ENCODE assay signal across 20 cellular contexts in the genomic region with DNA sequence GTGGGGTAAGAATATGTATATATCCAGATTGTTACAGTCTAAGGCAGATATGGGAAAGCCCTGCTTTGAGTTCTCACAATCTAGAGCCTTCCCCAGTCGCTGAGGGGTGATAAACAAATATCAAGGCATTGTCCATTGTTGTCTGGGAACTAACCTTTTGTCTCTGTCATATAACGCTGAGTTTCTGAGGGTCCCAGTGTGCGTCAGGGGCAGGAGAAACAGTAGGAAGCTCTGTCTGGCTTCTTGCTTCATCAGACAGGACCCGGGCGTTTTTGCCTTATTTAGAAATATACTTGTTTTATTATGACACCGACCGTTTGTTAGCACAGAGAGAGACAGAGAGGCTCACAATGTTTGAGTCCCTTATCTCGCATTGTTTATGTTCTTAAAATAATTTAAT.
DNase-seq lines count a peak whose midpoint lies in the region; ATAC-seq, FAIRE-seq and TF ChIP-seq lines count a peak whose summit lies in the region.
"Had no signal": no experiment of that assay in that cellular context is flagged by ENCODE, and none has a peak within 500 bp of the region (broad histone marks: within the 10 kb centered on the region; RNA-seq: fewer than 3 reads in every experiment).

No MANE protein-coding gene starts in this region.

- no peak for TF ChIP-seq CTCF in foreskin keratinocyte (conservative IDR thresholded peaks at IDR 0.05)
- no peak for TF ChIP-seq CTCF in nephron (IDR thresholded peaks at IDR 0.05; ENCODE audit: unreplicated experiment in 3 of 3)

- no peak overlapping the region for H3K4me3 ChIP-seq in aorta (ENCODE audit: low read length in 2 of 2)

- H3K36me3 Mint-ChIP-seq in nephron (ENCODE audit: low read depth): peaks cover 4% of the 10 kb centered on the region
- H3K36me3 Mint-ChIP-seq: CD4-positive, alpha-beta memory T cell had no signal

- WGBS in aorta, 2 donors: 87 to 88% methylated on average over 8 of the region's 8 CpGs

- H3K27me3 Mint-ChIP-seq in nephron (ENCODE audit: low read depth): no peaks in the 10 kb centered on the region

- H3K27ac Mint-ChIP-seq in nephron: peak overlapping the region; percentile 37 to 100 (median 97)
- H3K27ac Mint-ChIP-seq: CD4-positive, alpha-beta memory T cell; HFFc6 had no signal

- H3K9me3 ChIP-seq in aorta (ENCODE audit: control insufficient read depth, low read length): no peaks in the 10 kb centered on the region
- H3K9me3 ChIP-seq: BE2C had no signal

- ATAC-seq in foreskin keratinocyte (no peak), GM19455 (IDR thresholded peaks at IDR 0.05; ENCODE audit: unreplicated experiment) (no peak), GM21528 (IDR thresholded peaks at IDR 0.05; ENCODE audit: low FRiP score, unreplicated experiment) (no peak), aorta (ENCODE audit: low FRiP score) (no peak)
- ATAC-seq: HepG2 had no signal

- H3K36me3 ChIP-seq in aorta (ENCODE audit: control insufficient read depth in 1 of 2, insufficient read depth in 2 of 2, low read length in 1 of 2): no peaks in the 10 kb centered on the region
- H3K36me3 ChIP-seq: BE2C had no signal

- intact Hi-C loops in aorta (cut with DNase I): loop anchor here in 1 of 2 donors (10.0 kb wide), 1 partner anchor 207 kb away; the partner anchor contains the start of gene GAS1

- H3K4me1 Mint-ChIP-seq in nephron: peaks cover 37% of the 10 kb centered on the region

- H3K27ac ChIP-seq in foreskin keratinocyte (peak overlapping the region; percentile 6), substantia nigra (ENCODE audit: low read depth, low read length, poor library complexity, severe bottlenecking) (peak overlapping the region; percentile 10), aorta (ENCODE audit: low read depth in 1 of 2, low read length in 2 of 2) (no peak overlapping the region)
- H3K27ac ChIP-seq: C4-2B had no signal

- H3K4me1 ChIP-seq in foreskin keratinocyte (peaks cover 10% of the 10 kb centered on the region), aorta (ENCODE audit: control insufficient read depth in 1 of 2, insufficient read depth in 2 of 2, low read length in 2 of 2) (peaks cover 0 to 5% of the 10 kb centered on the region in 2 donors)

- no peak for FAIRE-seq in HTR-8/SVneo (lab: Jason Lieb, UNC)
- FAIRE-seq: A204.1, G401.6, GM12892, GM19239, HepG2 had no signal

- H3K9me3 Mint-ChIP-seq in nephron: peaks cover 18% of the 10 kb centered on the region

- DNase-seq in RPMI7951 (ENCODE audit: low read depth) (peak; percentile 3), foreskin keratinocyte (no peak), substantia nigra (lab: John Stamatoyannopoulos, UW) (no peak), HTR-8/SVneo (ENCODE audit: insufficient read length, low spot score) (no peak), aorta (no peak)
- DNase-seq: BE2C; CD4-positive, alpha-beta memory T cell; DMS79 treated with DMSO at 0.1 percent for 48 hours; EL; HCEC 1CT; HFFc6 had no signal

- H3K27me3 ChIP-seq in foreskin keratinocyte: no peaks in the 10 kb centered on the region
- H3K27me3 ChIP-seq in aorta (ENCODE audit: control insufficient read depth in 1 of 2, insufficient read depth in 2 of 2, low read length in 1 of 2): no peaks in the 10 kb centered on the region
- H3K27me3 ChIP-seq: BE2C had no signal

- peak overlapping the region in 1 of 3 experiments; percentile 19 for H3K4me3 Mint-ChIP-seq in nephron
- H3K4me3 Mint-ChIP-seq: CD4-positive, alpha-beta memory T cell; HFFc6 had no signal

Comparison
In these comparisons a context has a peak if more than half of its experiments do, and no peak if none do; other contexts are left out.
1. H3K27ac ChIP-seq: peak in foreskin keratinocyte (single experiment) and substantia nigra (single experiment); none in aorta (0 of 2).